In genomic region chrX:135421932-135422809, GRCh38 we compare ENCODE assay signal across 8 cellular contexts. TPM values are rescaled to one million over a fixed set of nuclear protein-coding genes. Genes with fewer than 3 reads are reported as not detected.
A peak's percentile ranks its signal among the peaks of the same experiment; 100 is the strongest.
DNase-seq lines count a peak whose midpoint lies in the region; ATAC-seq and TF ChIP-seq lines count a peak whose summit lies in the region.

Gene SMIM10L2A, plus strand, starts transcription at chrX:135421944. Its CDS starts 188 bp downstream, at chrX:135422132.

- no peak within 1 kb of the TSS for H3K27ac ChIP-seq in iPS-20b (ENCODE audit: low read length)
- H3K27ac ChIP-seq in testis: peak within 1 kb of the TSS in 1 of 2 donors; percentile 14

- 30 to 36% methylated on average over 2 to 3 of the region's 100 CpGs for WGBS in testis, 2 donors

- peak within 1 kb of the TSS; percentile 59 for H3K4me3 ChIP-seq in iPS-20b (ENCODE audit: low read length)
- H3K4me3 ChIP-seq in testis: peak within 1 kb of the TSS; percentile 49 to 55

- intact Hi-C loops in activated CD8-positive, alpha-beta T cell treated with anti-CD3 and anti-CD28 coated beads for 36 hours (cut with micrococcal nuclease): no loop called here
- intact Hi-C loops in testis (cut with DNase I; ENCODE audit: low total_unique reads): no loop called here

- no peaks in the 10 kb centered on the region for H3K36me3 Mint-ChIP-seq in activated CD8-positive, alpha-beta T cell treated with anti-CD3 and anti-CD28 coated beads for 36 hours (ENCODE audit: low read depth)

- H3K4me1 Mint-ChIP-seq in activated CD8-positive, alpha-beta T cell treated with anti-CD3 and anti-CD28 coated beads for 36 hours (ENCODE audit: low read depth): peaks cover 3% of the 10 kb centered on the region

- no peaks in the 10 kb centered on the region for H3K9me3 Mint-ChIP-seq in activated CD8-positive, alpha-beta T cell treated with anti-CD3 and anti-CD28 coated beads for 36 hours

- TF ChIP-seq CTCF in activated CD8-positive, alpha-beta T cell treated with anti-CD3 and anti-CD28 coated beads for 36 hours (IDR thresholded peaks at IDR 0.05): no peak
- no peak for TF ChIP-seq CTCF in testis (IDR thresholded peaks at IDR 0.05)

- CTCF ChIA-PET in activated CD8-positive, alpha-beta T cell treated with anti-CD3 and anti-CD28 coated beads for 36 hours (lab: Charles Lee): no interaction called here

- peak; percentile 48 for ATAC-seq in HG03064 (IDR thresholded peaks at IDR 0.05; ENCODE audit: low read depth, unreplicated experiment)
- peak; percentile 64 for ATAC-seq in activated CD8-positive, alpha-beta T cell treated with anti-CD3 and anti-CD28 coated beads for 36 hours

- H3K9me3 ChIP-seq in iPS-20b (ENCODE audit: insufficient read depth, low read depth, low read length) (no peaks in the 10 kb centered on the region), testis (no peaks in the 10 kb centered on the region)

- H3K27me3 ChIP-seq in iPS-20b (ENCODE audit: insufficient read depth, low read length) (no peaks in the 10 kb centered on the region), testis (no peaks in the 10 kb centered on the region)

- H3K4me3 Mint-ChIP-seq in activated CD8-positive, alpha-beta T cell treated with anti-CD3 and anti-CD28 coated beads for 36 hours: peak within 1 kb of the TSS; percentile 63

- no peak for TF ChIP-seq POLR2A in testis (IDR thresholded peaks at IDR 0.05)

- no peak within 1 kb of the TSS for H3K9ac ChIP-seq in iPS-20b (ENCODE audit: low read depth, low read length)

- H3K36me3 ChIP-seq in iPS-20b (ENCODE audit: insufficient read depth, low read depth, low read length) (no peaks in the 10 kb centered on the region), testis (ENCODE audit: low read depth, missing control alignments) (no peaks in the 10 kb centered on the region)

- H3K4me1 ChIP-seq in iPS-20b (ENCODE audit: insufficient read depth, low read length) (no peaks in the 10 kb centered on the region), testis (no peaks in the 10 kb centered on the region)

- no peaks in the 10 kb centered on the region for H3K27me3 Mint-ChIP-seq in activated CD8-positive, alpha-beta T cell treated with anti-CD3 and anti-CD28 coated beads for 36 hours

- peak within 1 kb of the TSS; percentile 34 for H3K27ac Mint-ChIP-seq in activated CD8-positive, alpha-beta T cell treated with anti-CD3 and anti-CD28 coated beads for 36 hours

- DNase-seq in activated gamma-delta T cell (lab: John Stamatoyannopoulos, UW) (peak; percentile 25), activated gamma-delta T cell treated with Interleukin-2 at 50 U/mL for 16 hours (no peak), testis (no peak), HK-2 (ENCODE audit: unreplicated experiment) (no peak), NCI-H446 treated with DMSO at 0.1 percent for 48 hours (lab: John Stamatoyannopoulos, UW) (no peak)
- DNase-seq in activated CD8-positive, alpha-beta T cell treated with anti-CD3 and anti-CD28 coated beads for 36 hours: peak; percentile 14

- POLR2A ChIA-PET in activated CD8-positive, alpha-beta T cell treated with anti-CD3 and anti-CD28 coated beads for 36 hours (lab: Charles Lee): no interaction called here

RNA-seq across cellular contexts. Expression of gene SMIM10L2A, which starts in this region (rescaled TPM):
- under 1 TPM; 0.22 to 0.23 TPM for total RNA-seq in activated CD8-positive, alpha-beta T cell treated with anti-CD3 and anti-CD28 coated beads for 36 hours
- total RNA-seq in testis: 10 to 100 TPM; 20.5 to 28.0 TPM
- 15.0 TPM for polyA plus RNA-seq in testis (ENCODE audit: insufficient read depth, low read depth, low replicate concordance)

Comparison
In these comparisons a context has a peak if more than half of its experiments do, and no peak if none do; other contexts are left out.
1. RNA of gene SMIM10L2A (total RNA-seq): 20.5 to 28.0 TPM in testis; 0.22 to 0.23 TPM in activated CD8-positive, alpha-beta T cell treated with anti-CD3 and anti-CD28 coated beads for 36 hours; every median in the first group is over 10 times any median in the second.
2. Peak in DNase-seq and ATAC-seq in activated CD8-positive, alpha-beta T cell treated with anti-CD3 and anti-CD28 coated beads for 36 hours; RNA of the gene not detected or under 1 TPM.